ENCODE assay signal across 9 cellular contexts in the genomic region with DNA sequence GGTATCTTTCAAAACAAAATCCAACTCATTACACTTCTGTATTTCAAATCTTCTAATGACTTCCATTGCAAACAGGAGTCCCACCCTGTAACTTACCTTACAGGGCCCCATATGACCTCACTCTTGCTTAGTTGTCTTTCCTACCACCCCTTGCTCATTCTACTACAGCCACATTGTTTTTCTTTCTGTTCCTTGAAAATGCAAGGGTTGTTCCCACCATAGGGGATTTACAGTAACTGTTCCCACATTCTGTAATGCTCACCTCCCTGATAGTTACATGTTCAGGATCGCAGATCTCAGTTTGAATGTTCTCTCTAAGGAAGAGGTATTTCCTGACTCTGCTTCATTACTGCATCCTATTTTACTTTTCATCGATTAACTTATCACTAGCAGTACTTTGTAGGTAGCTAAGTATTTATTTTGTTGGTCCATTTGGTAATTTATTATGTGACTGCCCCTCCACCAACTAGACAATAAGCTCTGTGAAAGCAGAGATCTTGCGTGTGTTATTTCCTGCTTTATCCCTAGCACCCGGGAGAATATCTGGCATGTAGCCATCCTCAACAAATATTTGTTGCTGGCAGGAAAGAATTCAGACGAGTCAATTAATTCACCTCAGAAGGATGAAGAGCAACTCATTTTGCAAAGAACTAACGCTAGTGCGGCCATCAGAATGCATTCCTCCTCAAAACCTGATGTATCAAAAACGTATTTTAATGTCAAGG. TPM values are rescaled to one million over a fixed set of nuclear protein-coding genes. Genes with fewer than 3 reads are reported as not detected.
DNase-seq lines count a peak whose midpoint lies in the region; ATAC-seq and TF ChIP-seq lines count a peak whose summit lies in the region.
"Had no signal": no experiment of that assay in that cellular context is flagged by ENCODE, and none has a peak within 500 bp of the region (broad histone marks: within the 10 kb centered on the region; RNA-seq: fewer than 3 reads in every experiment).

No MANE protein-coding gene starts in this region.

- H2BK120ac ChIP-seq in trophoblast cell (ENCODE audit: insufficient read depth, low read length, poor library complexity), result no peak overlapping the region

- 26 to 27% methylated on average over 8 of the region's 8 CpGs for WGBS in heart right ventricle, 2 donors
- WGBS in trophoblast cell (ENCODE audit: extremely low coverage, insufficient coverage, insufficient read length), result no CpG with 5 or more reads among the region's 8 CpGs

- no peak overlapping the region for H3K9ac ChIP-seq in trophoblast cell (ENCODE audit: low read length)

- no peak overlapping the region for H3K18ac ChIP-seq in trophoblast cell (ENCODE audit: low read length)

- no peak overlapping the region for H4K8ac ChIP-seq in trophoblast cell (ENCODE audit: low read depth, low read length)

- H3K4me3 Mint-ChIP-seq in CD8-positive, alpha-beta memory T cell, result no peak overlapping the region

- DNase-seq in Right ventricle myocardium superior (no peak), cardiac septum (ENCODE audit: low spot score) (no peak), amniotic epithelial cell (ENCODE audit: low read depth) (peak; percentile 6), heart right ventricle (peak in 1 of 2 donors; percentile 39), trophoblast cell (no peak)
- no peak for DNase-seq in CD8-positive, alpha-beta memory T cell
- no peak for DNase-seq in activated CD8-positive, alpha-beta memory T cell treated with anti-CD3 and anti-CD28 coated beads for 24 hours
- DNase-seq: NCI-H187 treated with DMSO at 0.1 percent for 48 hours had no signal

- POLR2A ChIA-PET in CD8-positive, alpha-beta memory T cell (lab: Charles Lee), result no interaction called here

- H3K23ac ChIP-seq in trophoblast cell (ENCODE audit: low read length), result no peak overlapping the region

- TF ChIP-seq CTCF in heart right ventricle (IDR thresholded peaks at IDR 0.05), result no peak

- H3K4me1 Mint-ChIP-seq in CD8-positive, alpha-beta memory T cell, result no peaks in the 10 kb centered on the region

- no peak overlapping the region for H2AK5ac ChIP-seq in trophoblast cell (ENCODE audit: low read length)

- no peak overlapping the region for H2AFZ ChIP-seq in trophoblast cell (ENCODE audit: insufficient read depth, low read length, poor library complexity)

- H3K79me1 ChIP-seq in trophoblast cell (ENCODE audit: low read length), result no peaks in the 10 kb centered on the region

- intact Hi-C loops in Right ventricle myocardium superior (cut with DNase I), result no loop called here
- intact Hi-C loops in cardiac septum (cut with DNase I), result no loop called here
- intact Hi-C loops in heart right ventricle (cut with DNase I), result no loop called here

- peaks cover 0 to 6% of the 10 kb centered on the region in 2 donors for H3K27me3 Mint-ChIP-seq in CD8-positive, alpha-beta memory T cell

- no peak overlapping the region for H4K12ac ChIP-seq in trophoblast cell (ENCODE audit: low read depth, low read length)

- H3K27me3 ChIP-seq in heart right ventricle, result peaks cover 0 to 16% (median 0%) of the 10 kb centered on the region in 7 donors
- no peaks in the 10 kb centered on the region for H3K27me3 ChIP-seq in CD8-positive, alpha-beta memory T cell (ENCODE audit: insufficient read depth, low read length, poor library complexity, severe bottlenecking)
- no peaks in the 10 kb centered on the region for H3K27me3 ChIP-seq in trophoblast cell (ENCODE audit: insufficient read depth, low read length)

- no peak overlapping the region for H2BK12ac ChIP-seq in trophoblast cell (ENCODE audit: low read length)

- no peak overlapping the region for H3K14ac ChIP-seq in trophoblast cell (ENCODE audit: low read length)

- CTCF ChIA-PET in CD8-positive, alpha-beta memory T cell (lab: Charles Lee), result no interaction called here

- H3K9me3 Mint-ChIP-seq in CD8-positive, alpha-beta memory T cell, result no peaks in the 10 kb centered on the region

- H3K4me3 ChIP-seq in heart right ventricle (peak overlapping the region in 1 of 10 donors; percentile 7), trophoblast cell (ENCODE audit: low read depth, low read length) (no peak overlapping the region)
- no peak overlapping the region for H3K4me3 ChIP-seq in CD8-positive, alpha-beta memory T cell (ENCODE audit: low read length)

- H3K4me1 ChIP-seq in heart right ventricle (peaks cover 0 to 24% (median 3%) of the 10 kb centered on the region in 9 donors), trophoblast cell (ENCODE audit: control insufficient read depth in 1 of 2, insufficient read depth in 2 of 2, low read length in 2 of 2) (no peaks in the 10 kb centered on the region)
- no peaks in the 10 kb centered on the region for H3K4me1 ChIP-seq in CD8-positive, alpha-beta memory T cell (ENCODE audit: insufficient read depth, low read length)

- no peak overlapping the region for H3K4ac ChIP-seq in trophoblast cell (ENCODE audit: low read depth, low read length)

- no peak overlapping the region for H3K27ac Mint-ChIP-seq in CD8-positive, alpha-beta memory T cell

- ATAC-seq in Right ventricle myocardium superior (ENCODE audit: poor library complexity) (peak; percentile 77), heart right ventricle (peak in 7 of 8 donors; percentile 42 to 83 (median 69)), GM18498 (IDR thresholded peaks at IDR 0.05; ENCODE audit: unreplicated experiment) (no peak)

- no peak overlapping the region for H3K4me2 ChIP-seq in trophoblast cell (ENCODE audit: low read length)

- H3K9me3 ChIP-seq in heart right ventricle (no peaks in the 10 kb centered on the region), trophoblast cell (ENCODE audit: insufficient read depth, low read depth, low read length) (no peaks in the 10 kb centered on the region)
- H3K9me3 ChIP-seq in CD8-positive, alpha-beta memory T cell (ENCODE audit: low read length), result no peaks in the 10 kb centered on the region

- no peaks in the 10 kb centered on the region for H3K79me2 ChIP-seq in trophoblast cell (ENCODE audit: control insufficient read depth, insufficient read depth, low read length, poor library complexity)

- H3K36me3 ChIP-seq in heart right ventricle (no peaks in the 10 kb centered on the region), trophoblast cell (ENCODE audit: control insufficient read depth in 1 of 2, insufficient read depth in 2 of 2, low read length in 2 of 2) (no peaks in the 10 kb centered on the region)
- H3K36me3 ChIP-seq in CD8-positive, alpha-beta memory T cell (ENCODE audit: insufficient read depth, low read length), result no peaks in the 10 kb centered on the region

- H3K27ac ChIP-seq in heart right ventricle (peak overlapping the region in 8 of 10 donors; percentile 15 to 67 (median 62)), trophoblast cell (ENCODE audit: low read depth, low read length) (no peak overlapping the region)
- no peak overlapping the region for H3K27ac ChIP-seq in CD8-positive, alpha-beta memory T cell (ENCODE audit: low read depth, low read length)

- no peaks in the 10 kb centered on the region for H3K36me3 Mint-ChIP-seq in CD8-positive, alpha-beta memory T cell

- no peak overlapping the region for H4K91ac ChIP-seq in trophoblast cell (ENCODE audit: low read depth, low read length)

- H2BK5ac ChIP-seq in trophoblast cell (ENCODE audit: low read depth, low read length, poor library complexity), result no peak overlapping the region

RNA-seq across cellular contexts. Expression of a gene that starts 21.4 kb away (rescaled TPM):
- 133 TPM for total RNA-seq in Right ventricle myocardium superior
- total RNA-seq in cardiac septum, result 111 TPM
- 100 to 1,000 TPM; 103 to 173 (median 146) TPM for total RNA-seq in heart right ventricle
- polyA plus RNA-seq in heart right ventricle, result 10 to 100 TPM; 24.7 to 33.6 TPM
- total RNA-seq in CD8-positive, alpha-beta memory T cell, result not detected
- polyA plus RNA-seq in CD8-positive, alpha-beta memory T cell, result 0.43 TPM
- polyA plus RNA-seq in trophoblast cell (2013), result 0.03 TPM in 1 of 2 replicates, not detected in the other

Comparison
In these comparisons a context has a peak if more than half of its experiments do, and no peak if none do; other contexts are left out.
1. H3K27ac ChIP-seq: peak in heart right ventricle (8 of 10); none in CD8-positive, alpha-beta memory T cell (single experiment) and trophoblast cell (single experiment).
2. RNA of a gene that starts 21.4 kb away (total RNA-seq): 103 to 173 TPM in heart right ventricle, 133 TPM in Right ventricle myocardium superior (single experiment) and 111 TPM in cardiac septum (single experiment); not detected in CD8-positive, alpha-beta memory T cell; every median in the first group is over 100 times any median in the second.